8 cellular contexts compared by ENCODE assay signal in genomic region chr21:42975886-42976608, GRCh38. TPM values are rescaled to one million over a fixed set of nuclear protein-coding genes. Genes with fewer than 3 reads are reported as not detected.
DNase-seq lines count a peak whose midpoint lies in the region; ATAC-seq and TF ChIP-seq lines count a peak whose summit lies in the region.

No MANE protein-coding gene starts in this region.

- peaks cover 14% of the 10 kb centered on the region; the same call in 1 of the 2 replicates for H3K36me3 ChIP-seq in ACC112 (ENCODE audit: insufficient read depth, low read length)
- H3K36me3 ChIP-seq in KMS-11 (ENCODE audit: insufficient read depth): no peaks in the 10 kb centered on the region

- peak overlapping the region; percentile 97 for H3K9ac ChIP-seq in KMS-11

- H4K20me1 ChIP-seq in KMS-11 (ENCODE audit: insufficient read depth): no peaks in the 10 kb centered on the region

- H3K27me3 ChIP-seq in ACC112 (ENCODE audit: insufficient read depth, low read length) (no peaks in the 10 kb centered on the region), KMS-11 (ENCODE audit: insufficient read depth, low read depth) (no peaks in the 10 kb centered on the region), mononuclear cell (ENCODE audit: insufficient read depth, low read length) (no peaks in the 10 kb centered on the region)

- peak in 1 of 2 donors; percentile 11 for DNase-seq in cardiac fibroblast (ENCODE audit: low read depth in 2 of 2)
- no peak for DNase-seq in GM20000 (ENCODE audit: low spot score)
- no peak for DNase-seq in putamen (ENCODE audit: low spot score)

- peak overlapping the region; percentile 67 for H2AFZ ChIP-seq in ACC112 (ENCODE audit: low read length, unreplicated experiment)
- H2AFZ ChIP-seq in KMS-11 (ENCODE audit: low read depth): no peak overlapping the region

- peak overlapping the region; percentile 97 for H3K4me3 ChIP-seq in ACC112 (ENCODE audit: low read depth, low read length)
- no peak overlapping the region for H3K4me3 ChIP-seq in KMS-11 (IDR thresholded peaks at IDR 0.05; ENCODE audit: insufficient read depth, low read depth, low read length)
- H3K4me3 ChIP-seq in cardiac fibroblast (replicated peaks in 1 of 2; ENCODE audit: low read depth in 2 of 2, low read length in 2 of 2): peak overlapping the region; percentile 76 to 82
- H3K4me3 ChIP-seq in mononuclear cell (ENCODE audit: low read length): peak overlapping the region; percentile 67

- H3K9me3 ChIP-seq in mononuclear cell (ENCODE audit: low read depth, low read length): no peaks in the 10 kb centered on the region

- peak overlapping the region; percentile 70 for H3K4me2 ChIP-seq in KMS-11

- peaks cover 47% of the 10 kb centered on the region for H3K79me2 ChIP-seq in ACC112 (ENCODE audit: control insufficient read depth, insufficient read depth, low read length, unreplicated experiment)
- peaks cover 46% of the 10 kb centered on the region for H3K79me2 ChIP-seq in KMS-11 (ENCODE audit: insufficient read depth, low read depth)

- H3K4me1 ChIP-seq in ACC112 (ENCODE audit: control insufficient read depth, insufficient read depth, low read length, unreplicated experiment) (peaks cover 14% of the 10 kb centered on the region), KMS-11 (ENCODE audit: low read depth, poor library complexity, severe bottlenecking) (peaks cover 18% of the 10 kb centered on the region), mononuclear cell (ENCODE audit: insufficient read depth, low read length) (peaks cover 12% of the 10 kb centered on the region)

- H3K27ac ChIP-seq in ACC112 (ENCODE audit: low read depth, low read length) (peak overlapping the region; percentile 81), KMS-11 (peak overlapping the region; percentile 93)

- TF ChIP-seq CTCF in KMS-11 (conservative IDR thresholded peaks at IDR 0.05; ENCODE audit: low read depth, low read length) (no peak), cardiac fibroblast (IDR thresholded peaks at IDR 0.05; ENCODE audit: low read depth, low read length) (no peak), GM20000 (IDR thresholded peaks at IDR 0.05; ENCODE audit: extremely low read depth, missing control alignments) (no peak)

- ATAC-seq in GM21619 (IDR thresholded peaks at IDR 0.05; ENCODE audit: unreplicated experiment) (no peak), GM21717 (IDR thresholded peaks at IDR 0.05; ENCODE audit: unreplicated experiment) (no peak)

RNA-seq across cellular contexts. Expression of gene PKNOX1, which starts 1.7 kb away (rescaled TPM):
- 4.8 TPM for total RNA-seq in mononuclear cell

RNA-seq across cellular contexts. Expression of gene ERVH48-1, which starts 50.6 kb away (rescaled TPM):
- total RNA-seq in mononuclear cell: 0.42 TPM
